31 cellular contexts compared by ENCODE assay signal in the genomic region with DNA sequence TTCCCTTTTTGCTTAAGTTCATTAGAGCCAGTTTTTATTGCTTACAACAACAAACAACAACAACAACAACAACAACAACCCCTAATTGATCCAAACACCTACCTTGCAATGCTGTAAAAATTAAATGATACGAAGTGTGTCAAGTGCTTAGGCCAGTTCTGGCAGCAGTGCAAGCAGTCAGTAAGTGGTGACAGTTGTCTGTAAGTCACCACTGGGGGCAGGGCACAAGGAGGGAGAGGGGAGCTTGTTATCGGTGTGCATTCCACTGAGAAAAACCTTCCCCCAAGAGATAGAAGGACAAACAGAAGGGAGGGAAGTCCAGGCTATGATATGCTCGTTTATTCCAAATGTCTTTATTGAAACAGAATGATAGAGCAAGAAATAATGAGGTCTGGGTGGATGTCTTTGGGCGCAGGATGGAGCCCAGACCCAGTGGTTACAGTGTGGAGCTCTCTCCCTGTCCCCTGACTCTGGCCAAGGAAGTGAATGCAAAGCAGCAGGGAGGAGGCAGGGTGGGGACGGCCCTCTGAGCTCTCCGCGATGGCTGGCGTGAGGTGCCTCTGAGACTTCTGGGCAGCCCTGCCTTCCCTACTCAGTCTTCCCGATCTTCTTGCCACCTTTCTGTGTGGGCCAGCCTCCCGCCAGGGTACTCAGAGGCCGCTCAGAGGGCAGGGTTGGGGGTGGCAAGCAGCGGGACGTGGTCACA. TPM values are rescaled to one million over a fixed set of nuclear protein-coding genes. Genes with fewer than 3 reads are reported as not detected.
DNase-seq lines count a peak whose midpoint lies in the region; ATAC-seq, FAIRE-seq and TF ChIP-seq lines count a peak whose summit lies in the region.
"Had no signal": no experiment of that assay in that cellular context is flagged by ENCODE, and none has a peak within 500 bp of the region (broad histone marks: within the 10 kb centered on the region; RNA-seq: fewer than 3 reads in every experiment).

No MANE protein-coding gene starts in this region.

- H3K4me1 ChIP-seq in BE2C (no peaks in the 10 kb centered on the region), HEK293 (ENCODE audit: control insufficient read depth, insufficient read depth, low read length) (no peaks in the 10 kb centered on the region), mesendoderm (ENCODE audit: control insufficient read depth, low read depth, low read length) (no peaks in the 10 kb centered on the region), gastrocnemius medialis (no peaks in the 10 kb centered on the region)
- H3K4me1 ChIP-seq: BLaER1 treated with 17β-estradiol and CSF1 and Interleukin-3, amounts not matched to agents 10 nM and 100 nM; Caco-2; spleen; testis; vagina had no signal

- no peak overlapping the region for H3K4me3 ChIP-seq in BE2C (ENCODE audit: low read depth, low read length)
- H3K4me3 ChIP-seq in HEK293 (ENCODE audit: low read depth, low read length) = no peak overlapping the region
- H3K4me3 ChIP-seq in mesendoderm (ENCODE audit: low read length) = no peak overlapping the region
- no peak overlapping the region for H3K4me3 ChIP-seq in gastrocnemius medialis
- H3K4me3 ChIP-seq: BLaER1 treated with 17β-estradiol and CSF1 and Interleukin-3, amounts not matched to agents 10 nM and 100 nM; spleen; testis; vagina had no signal

- peak; percentile 10; the same call in 1 of the 2 replicates for TF ChIP-seq CTCF in BE2C (IDR thresholded peaks at IDR 0.05; ENCODE audit: low read depth, low read length)
- TF ChIP-seq CTCF in HEK293 (tag by site-specific recombination; IDR thresholded peaks at IDR 0.05) = 0 out of 2 replicates have a peak, but pooled peaks have one; percentile 26
- no peak for TF ChIP-seq CTCF in glutamatergic neuron (IDR thresholded peaks at IDR 0.05; ENCODE audit: partially characterized antibody, unreplicated experiment)
- no peak for TF ChIP-seq CTCF in D721Med (IDR thresholded peaks at IDR 0.05; ENCODE audit: insufficient read depth, missing control alignments)
- no peak for TF ChIP-seq CTCF in gastrocnemius medialis (IDR thresholded peaks at IDR 0.05 in 4 of 5, conservative IDR thresholded peaks at IDR 0.05 in 1 of 5)

- H4K8ac ChIP-seq in mesendoderm (ENCODE audit: low read depth, low read length) = no peak overlapping the region

- H3K36me3 ChIP-seq in BE2C = no peaks in the 10 kb centered on the region
- no peaks in the 10 kb centered on the region for H3K36me3 ChIP-seq in HEK293 (ENCODE audit: control insufficient read depth in 2 of 2, insufficient read depth in 1 of 2, low read length in 2 of 2)
- H3K36me3 ChIP-seq in mesendoderm (ENCODE audit: control insufficient read depth, insufficient read depth, low read length) = no peaks in the 10 kb centered on the region
- no peaks in the 10 kb centered on the region for H3K36me3 ChIP-seq in gastrocnemius medialis
- H3K36me3 ChIP-seq: BLaER1 treated with 17β-estradiol and CSF1 and Interleukin-3, amounts not matched to agents 10 nM and 100 nM; spleen; vagina had no signal

- H3K4me3 Mint-ChIP-seq in glutamatergic neuron (ENCODE audit: unreplicated experiment) = no peak overlapping the region
- H3K4me3 Mint-ChIP-seq: dendritic cell treated with granulocyte-macrophage colony-stimulating factor and Interleukin-4, amounts not matched to agents 40 ng/mL and 50 ng/mL, for 4 days; memory B cell; stimulated activated memory B cell treated with anti-CD40 and anti-IgM and Interleukin-4, amounts not matched to agents 10 μg/mL and 1 μg/mL and 100 μg/mL, for 72 hours had no signal

- H3K9me3 ChIP-seq in BE2C (no peaks in the 10 kb centered on the region), HEK293 (ENCODE audit: control insufficient read depth, insufficient read depth, low read depth, low read length) (no peaks in the 10 kb centered on the region), gastrocnemius medialis (no peaks in the 10 kb centered on the region)
- H3K9me3 ChIP-seq: Caco-2, spleen, testis, vagina had no signal

- no peak overlapping the region for H3K4me2 ChIP-seq in mesendoderm (ENCODE audit: low read length)
- H3K4me2 ChIP-seq: BLaER1 treated with 17β-estradiol and CSF1 and Interleukin-3, amounts not matched to agents 10 nM and 100 nM had no signal

- H2AK5ac ChIP-seq in mesendoderm (ENCODE audit: low read length) = no peak overlapping the region

- H3K56ac ChIP-seq in mesendoderm (ENCODE audit: low read length) = peak overlapping the region; percentile 17

- H2BK5ac ChIP-seq in mesendoderm (ENCODE audit: low read length) = no peak overlapping the region

- no peak overlapping the region for H2BK15ac ChIP-seq in mesendoderm (replicated peaks; ENCODE audit: low read depth)

- no peak overlapping the region for H4K5ac ChIP-seq in mesendoderm (ENCODE audit: low read length)

- no peak overlapping the region for H3K27ac ChIP-seq in HEK293 (ENCODE audit: extremely low read depth, low read depth, low read length)
- no peak overlapping the region for H3K27ac ChIP-seq in mesendoderm (ENCODE audit: low read depth, low read length)
- no peak overlapping the region for H3K27ac ChIP-seq in gastrocnemius medialis
- H3K27ac ChIP-seq: BLaER1 treated with 17β-estradiol and CSF1 and Interleukin-3, amounts not matched to agents 10 nM and 100 nM; spleen; testis; vagina had no signal

- ATAC-seq in gastrocnemius medialis = no peak

- FAIRE-seq in D721Med (lab: Jason Lieb, UNC) = no peak
- FAIRE-seq: GM12891 had no signal

- intact Hi-C loops in gastrocnemius medialis (cut with DNase I; ENCODE audit: low total_unique reads) = no loop called here

- H3K4me1 Mint-ChIP-seq in glutamatergic neuron (ENCODE audit: low read depth, unreplicated experiment) = peaks cover 12% of the 10 kb centered on the region
- H3K4me1 Mint-ChIP-seq: stimulated activated memory B cell treated with anti-CD40 and anti-IgM and Interleukin-4, amounts not matched to agents 10 μg/mL and 1 μg/mL and 100 μg/mL, for 72 hours had no signal

- H3K18ac ChIP-seq in mesendoderm (ENCODE audit: low read length) = no peak overlapping the region

- in situ Hi-C loops in KBM-7 (cut with MboI; ENCODE audit: low pct_unique_long_range_greater_than_20kb, low sequenced_read_pairs) (no loop called here), gastrocnemius medialis (cut with MboI; ENCODE audit: low sequenced_read_pairs in 4 of 4) (loop anchor here in 1 of 4 donors (25.0 kb wide), 1 partner anchor 216 kb away; a partner anchor contains a TSS)

- H3K27ac Mint-ChIP-seq in glutamatergic neuron (ENCODE audit: unreplicated experiment) = peak overlapping the region; percentile 2
- H3K27ac Mint-ChIP-seq: dendritic cell treated with granulocyte-macrophage colony-stimulating factor and Interleukin-4, amounts not matched to agents 40 ng/mL and 50 ng/mL, for 4 days; memory B cell; stimulated activated memory B cell treated with anti-CD40 and anti-IgM and Interleukin-4, amounts not matched to agents 10 μg/mL and 1 μg/mL and 100 μg/mL, for 72 hours had no signal

- no peak overlapping the region for H3K9ac ChIP-seq in mesendoderm (ENCODE audit: low read length)
- H3K9ac ChIP-seq: BLaER1 treated with 17β-estradiol and CSF1 and Interleukin-3, amounts not matched to agents 10 nM and 100 nM had no signal

- no peaks in the 10 kb centered on the region for H3K79me2 ChIP-seq in mesendoderm (ENCODE audit: control insufficient read depth, insufficient read depth, low read length)

- no peak for DNase-seq in BE2C
- no peak for DNase-seq in glutamatergic neuron
- peak; percentile 70 for DNase-seq in mesendoderm
- no peak for DNase-seq in KBM-7
- no peak for DNase-seq in D721Med (ENCODE audit: insufficient read length, low spot score)
- DNase-seq in gastrocnemius medialis = no peak
- DNase-seq in HT-29 (ENCODE audit: low spot score) = no peak
- DNase-seq: activated CD4-positive, alpha-beta T cell treated with anti-CD3 and anti-CD28 coated beads for 4 hours; activated CD8-positive, alpha-beta memory T cell treated with anti-CD3 and anti-CD28 coated beads for 24 hours; activated T-cell treated with anti-CD3 and anti-CD28 coated beads, Interleukin-2, amount 50 U/mL, for 1 hour; Caco-2; DND-41; MV-4-11; NCI-H1694 treated with DMSO at 0.1 percent for 48 hours; NCI-H2171 treated with DMSO at 0.1 percent for 48 hours; NCI-H524 treated with DMSO at 0.1 percent for 48 hours; occipital lobe; spleen; stimulated activated CD4-positive, alpha-beta T cell treated with anti-CD3 and anti-CD28 coated beads, Interleukin-4, amount 100 ng/mL, for 1 hour; testis had no signal

- peaks cover 9% of the 10 kb centered on the region for H3K9me3 Mint-ChIP-seq in glutamatergic neuron (ENCODE audit: unreplicated experiment)
- H3K9me3 Mint-ChIP-seq: dendritic cell treated with granulocyte-macrophage colony-stimulating factor and Interleukin-4, amounts not matched to agents 40 ng/mL and 50 ng/mL, for 4 days; memory B cell had no signal

- H3K36me3 Mint-ChIP-seq in glutamatergic neuron (ENCODE audit: unreplicated experiment) = peaks cover 9% of the 10 kb centered on the region
- H3K36me3 Mint-ChIP-seq: stimulated activated memory B cell treated with anti-CD40 and anti-IgM and Interleukin-4, amounts not matched to agents 10 μg/mL and 1 μg/mL and 100 μg/mL, for 72 hours had no signal

- no peaks in the 10 kb centered on the region; the same call in 1 of the 2 replicates for H3K27me3 ChIP-seq in BE2C
- no peaks in the 10 kb centered on the region for H3K27me3 ChIP-seq in mesendoderm (ENCODE audit: insufficient read depth, low read length, poor library complexity)
- peaks cover 0 to 4% (median under 1%) of the 10 kb centered on the region in 3 donors for H3K27me3 ChIP-seq in gastrocnemius medialis
- H3K27me3 ChIP-seq: BLaER1 treated with 17β-estradiol and CSF1 and Interleukin-3, amounts not matched to agents 10 nM and 100 nM; testis; vagina had no signal

- no peak overlapping the region for H3K23ac ChIP-seq in mesendoderm (ENCODE audit: low read length)

- no peaks in the 10 kb centered on the region for H3K79me1 ChIP-seq in mesendoderm (ENCODE audit: low read length)

- peaks cover 8% of the 10 kb centered on the region for H3K27me3 Mint-ChIP-seq in glutamatergic neuron (ENCODE audit: unreplicated experiment)

- TF ChIP-seq POLR2A in gastrocnemius medialis (IDR thresholded peaks at IDR 0.05) = no peak

- CTCF ChIA-PET in HEK293 (lab: Yijun Ruan, JAX) = interaction anchor here (0.6 to 1.5 kb wide), 5 partner anchors 8 to 569 kb away, joined by 3 to 9 read pairs (median 4); no protein-coding TSS in a partner anchor

- H2BK120ac ChIP-seq in mesendoderm (ENCODE audit: low read depth, low read length) = no peak overlapping the region

- no peak overlapping the region for H3K4ac ChIP-seq in mesendoderm (ENCODE audit: low read depth, low read length)

- POLR2A ChIA-PET in HEK293 (lab: Yijun Ruan, JAX) = interaction anchor here (0.5 kb wide), 1 partner anchor 25 kb away, joined by 5 read pairs; no protein-coding TSS in a partner anchor

- no CpG with 5 or more reads among the region's 13 CpGs for WGBS in mesendoderm (ENCODE audit: extremely low coverage, insufficient coverage, low lambda C conversion rate)

RNA-seq across cellular contexts. Expression of a gene that starts 6.5 kb away (rescaled TPM):
- polyA plus RNA-seq in BE2C (2012; ENCODE audit: insufficient read depth, insufficient read length, low read depth) = 38.5 TPM
- 70.6 TPM for total RNA-seq in glutamatergic neuron (ENCODE audit: unreplicated experiment)
- 15.4 TPM for polyA plus RNA-seq in mesendoderm (2013, experiment 1 of 2)
- polyA plus RNA-seq in mesendoderm (2013, experiment 2 of 2) = 16.7 TPM
- 1 to 10 TPM in 2 of 4 donors, under 1 TPM in 2; 0.68 to 2.7 (median 1.4) TPM for total RNA-seq in gastrocnemius medialis
- total RNA-seq in HT-29 (2014; rRNA removed; shearing (Covaris generic)) = not detected in 2 replicates

RNA-seq across cellular contexts. Expression of a gene that starts 18.8 kb away (rescaled TPM):
- polyA plus RNA-seq in BE2C (2012; ENCODE audit: insufficient read depth, insufficient read length, low read depth) = not detected
- 90.4 TPM for total RNA-seq in glutamatergic neuron (ENCODE audit: unreplicated experiment)
- 11.1 TPM for polyA plus RNA-seq in mesendoderm (2013, experiment 1 of 2)
- polyA plus RNA-seq in mesendoderm (2013, experiment 2 of 2) = 10.3 TPM
- 1 to 10 TPM in 3 of 4 donors, under 1 TPM in 1; 0.31 to 4.1 (median 1.6) TPM for total RNA-seq in gastrocnemius medialis
- not detected in 2 replicates for total RNA-seq in HT-29 (2014; rRNA removed; shearing (Covaris generic))
- total RNA-seq: HT1080; SK-MEL-5; T-helper 1 cell treated with Interleukin-12 subunit alpha and Interleukin-12 subunit beta and Interleukin-4 antibody, amounts not matched to agents 30 ng/mL and 1 ng/mL, for 36 hours had no signal

RNA-seq across cellular contexts. Expression of a gene that starts 24.9 kb away (rescaled TPM):
- 156 TPM for polyA plus RNA-seq in BE2C (2012; ENCODE audit: insufficient read depth, insufficient read length, low read depth)
- total RNA-seq in glutamatergic neuron (ENCODE audit: unreplicated experiment) (355 TPM), gastrocnemius medialis (10 to 100 TPM; 15.7 to 32.8 (median 26.6) TPM)
- 246 TPM for polyA plus RNA-seq in mesendoderm (2013, experiment 1 of 2)
- polyA plus RNA-seq in mesendoderm (2013, experiment 2 of 2) = 254 TPM
- 63.4 and 72.1 TPM in 2 replicates for total RNA-seq in HT-29 (2014; rRNA removed; shearing (Covaris generic))

RNA-seq across cellular contexts. Expression of a gene that starts 26.5 kb away (rescaled TPM):
- polyA plus RNA-seq in BE2C (2012; ENCODE audit: insufficient read depth, insufficient read length, low read depth) = not detected
- not detected for total RNA-seq in glutamatergic neuron (ENCODE audit: unreplicated experiment)
- not detected for polyA plus RNA-seq in mesendoderm (2013, experiment 1 of 2)
- not detected for polyA plus RNA-seq in mesendoderm (2013, experiment 2 of 2)
- total RNA-seq in gastrocnemius medialis = not detected
- not detected in 2 replicates for total RNA-seq in HT-29 (2014; rRNA removed; shearing (Covaris generic))
- total RNA-seq: Caco-2; fibroblast of lung; HT1080; occipital lobe; SK-MEL-5; spleen; T-helper 1 cell treated with Interleukin-12 subunit alpha and Interleukin-12 subunit beta and Interleukin-4 antibody, amounts not matched to agents 30 ng/mL and 1 ng/mL, for 36 hours; vagina had no signal
- polyA plus RNA-seq: fibroblast of lung, spleen had no signal

RNA-seq across cellular contexts. Expression of a gene that starts 30.7 kb away (rescaled TPM):
- not detected for polyA plus RNA-seq in BE2C (2012; ENCODE audit: insufficient read depth, insufficient read length, low read depth)
- total RNA-seq in glutamatergic neuron (ENCODE audit: unreplicated experiment) (not detected), gastrocnemius medialis (1 to 10 TPM in 1 of 4 donors, not detected in 3; 1.7 TPM)
- 0.06 TPM for polyA plus RNA-seq in mesendoderm (2013, experiment 1 of 2)
- 0.06 TPM for polyA plus RNA-seq in mesendoderm (2013, experiment 2 of 2)
- total RNA-seq in HT-29 (2014; rRNA removed; shearing (Covaris generic)) = not detected in 2 replicates
- total RNA-seq: Caco-2; SK-MEL-5; T-helper 1 cell treated with Interleukin-12 subunit alpha and Interleukin-12 subunit beta and Interleukin-4 antibody, amounts not matched to agents 30 ng/mL and 1 ng/mL, for 36 hours; vagina had no signal

Comparison
In these comparisons a context has a peak if more than half of its experiments do, and no peak if none do; other contexts are left out.
1. CTCF ChIP-seq: peak in BE2C (single experiment) and HEK293 (single experiment); none in glutamatergic neuron (single experiment), D721Med (single experiment) and gastrocnemius medialis (0 of 5).
2. RNA of a gene that starts 6.5 kb away (total RNA-seq): 70.6 TPM in glutamatergic neuron (single experiment); 0.68 to 2.7 TPM in gastrocnemius medialis and not detected in HT-29; every median in the first group is over 10 times any median in the second.
3. RNA of a gene that starts 18.8 kb away (total RNA-seq): 90.4 TPM in glutamatergic neuron (single experiment); 0.31 to 4.1 TPM in gastrocnemius medialis and not detected in HT-29; every median in the first group is over 10 times any median in the second.